8 cellular contexts compared by ENCODE assay signal in the genomic region with DNA sequence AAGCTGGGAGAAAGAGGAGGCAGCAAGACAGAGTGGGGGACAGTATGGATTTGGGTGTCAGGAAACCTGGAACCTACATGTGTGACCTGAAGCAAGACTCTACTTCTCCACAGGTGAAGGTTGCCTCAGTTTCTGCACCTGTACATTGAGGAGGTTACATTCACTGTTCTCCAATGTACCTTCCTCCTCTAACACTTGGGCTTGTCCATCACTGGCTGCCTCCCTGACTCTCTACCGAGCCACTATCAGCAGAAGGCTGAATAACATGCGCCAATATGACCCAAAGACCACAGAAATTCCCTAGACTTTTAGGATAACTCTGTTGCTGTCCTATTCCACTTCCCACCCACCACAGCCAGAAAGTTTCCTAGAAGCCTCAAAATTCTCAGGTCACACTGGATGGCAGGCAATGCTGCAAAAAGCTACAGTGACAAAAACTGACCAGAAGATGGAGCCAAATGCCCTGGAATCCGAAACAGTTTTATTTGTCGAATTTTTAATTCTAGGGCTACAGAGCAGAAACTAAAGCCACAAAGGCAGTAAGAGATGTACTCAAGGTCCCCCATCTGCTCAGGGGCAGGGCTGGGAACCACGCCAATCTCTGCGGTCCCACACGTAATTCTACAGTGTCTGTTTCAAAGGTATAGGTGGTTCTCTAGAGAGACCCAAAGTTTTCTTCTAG.
DNase-seq lines count a peak whose midpoint lies in the region; ATAC-seq, FAIRE-seq and TF ChIP-seq lines count a peak whose summit lies in the region.

No MANE protein-coding gene starts in this region.

- no peaks in the 10 kb centered on the region for H3K9me3 Mint-ChIP-seq in activated naive CD8-positive, alpha-beta T cell treated with anti-CD3 and anti-CD28 coated beads for 36 hours

- no peak overlapping the region for H2AFZ ChIP-seq in HCT116 (ENCODE audit: low read depth, low read length, poor library complexity, severe bottlenecking)

- TF ChIP-seq RAD21 in HCT116 (IDR thresholded peaks at IDR 0.05; ENCODE audit: low read depth) = peak; percentile 94

- no peak overlapping the region for H3K4me2 ChIP-seq in HCT116 (ENCODE audit: low read length)

- DNase-seq in DMS53 treated with DMSO at 0.1 percent for 48 hours (lab: John Stamatoyannopoulos, UW; ENCODE audit: unreplicated experiment) (peak; percentile 34), HCT116 (ENCODE audit: low read depth, low spot score) (peak; percentile 18), NCI-H1694 treated with DMSO at 0.1 percent for 48 hours (lab: John Stamatoyannopoulos, UW) (peak; percentile 41), heart left ventricle (no peak), small intestine (peak; percentile 51), lower leg skin (ENCODE audit: low spot score in 2 of 2) (no peak)
- DNase-seq in activated naive CD8-positive, alpha-beta T cell treated with anti-CD3 and anti-CD28 coated beads for 36 hours = peak; percentile 11

- H3K9me3 ChIP-seq in HCT116 (ENCODE audit: control insufficient read depth in 1 of 2, insufficient read depth in 1 of 2, low read depth in 1 of 2, low read length in 2 of 2) (no peaks in the 10 kb centered on the region), heart left ventricle (no peaks in the 10 kb centered on the region), small intestine (ENCODE audit: control insufficient read depth, low read depth) (no peaks in the 10 kb centered on the region)

- POLR2A ChIA-PET in HCT116 (lab: Charles Lee) = no interaction called here

- no peaks in the 10 kb centered on the region for H3K36me3 Mint-ChIP-seq in activated naive CD8-positive, alpha-beta T cell treated with anti-CD3 and anti-CD28 coated beads for 36 hours

- FAIRE-seq in small intestine (lab: Jason Lieb, UNC) = no peak

- H3K4me3 ChIP-seq in HCT116 (replicated peaks in 1 of 2; ENCODE audit: low read depth in 1 of 2, low read length in 2 of 2) (no peak overlapping the region), heart left ventricle (no peak overlapping the region), small intestine (ENCODE audit: low read depth in 1 of 2, low read length in 2 of 2) (no peak overlapping the region), lower leg skin (ENCODE audit: low read depth, poor library complexity, severe bottlenecking) (no peak overlapping the region)

- no peaks in the 10 kb centered on the region for H3K9me2 ChIP-seq in HCT116 (ENCODE audit: insufficient read depth)

- TF ChIP-seq POLR2A in HCT116 (IDR thresholded peaks at IDR 0.05; ENCODE audit: borderline replicate concordance, extremely low read depth, insufficient read depth, insufficient read length) = no peak
- TF ChIP-seq POLR2A in heart left ventricle (IDR thresholded peaks at IDR 0.05) = no peak
- TF ChIP-seq POLR2A in lower leg skin (IDR thresholded peaks at IDR 0.05) = no peak

- H3K36me3 ChIP-seq in HCT116 (ENCODE audit: control insufficient read depth in 1 of 2, insufficient read depth in 2 of 2, low read length in 2 of 2) (no peaks in the 10 kb centered on the region), heart left ventricle (no peaks in the 10 kb centered on the region), small intestine (ENCODE audit: control insufficient read depth in 2 of 2, insufficient read depth in 2 of 2, low read length in 2 of 2) (no peaks in the 10 kb centered on the region)

- H3K4me1 Mint-ChIP-seq in activated naive CD8-positive, alpha-beta T cell treated with anti-CD3 and anti-CD28 coated beads for 36 hours = no peaks in the 10 kb centered on the region

- H4K20me1 ChIP-seq in HCT116 (ENCODE audit: insufficient read depth) = no peaks in the 10 kb centered on the region

- H3K79me2 ChIP-seq in HCT116 (ENCODE audit: insufficient read depth, low read length) = no peaks in the 10 kb centered on the region

- H3K27ac ChIP-seq in 22Rv1 = no peak overlapping the region
- no peak overlapping the region for H3K27ac ChIP-seq in HCT116 (ENCODE audit: low read depth, low read length)
- no peak overlapping the region for H3K27ac ChIP-seq in heart left ventricle
- no peak overlapping the region for H3K27ac ChIP-seq in small intestine (ENCODE audit: low read depth in 1 of 2, low read length in 1 of 2)

- ATAC-seq in HCT116 (peak; percentile 86), heart left ventricle (peak in 3 of 4 donors; percentile 25 to 71 (median 60))

- RAD21 ChIA-PET in HCT116 (lab: Charles Lee; ENCODE audit: low non-redundant PET in 1 of 2, low total read pairs in 2 of 2, uncharacterized antibody in 2 of 2, unreplicated experiment in 2 of 2) = interaction anchor here (0.6 to 1.8 kb wide), 7 partner anchors 65 to 657 kb away, joined by 3 to 5 read pairs (median 4); a partner anchor contains a TSS

- H3K9ac ChIP-seq in HCT116 (ENCODE audit: low read length) = no peak overlapping the region

- H3K27me3 ChIP-seq in HCT116 (ENCODE audit: insufficient read depth, low read length) (0 out of 2 replicates have a peak, but pooled peaks cover 3% of the 10 kb centered on the region), heart left ventricle (no peaks in the 10 kb centered on the region), small intestine (ENCODE audit: control insufficient read depth in 2 of 2, insufficient read depth in 2 of 2, low read length in 2 of 2) (no peaks in the 10 kb centered on the region)

- H3K27me3 Mint-ChIP-seq in activated naive CD8-positive, alpha-beta T cell treated with anti-CD3 and anti-CD28 coated beads for 36 hours = no peaks in the 10 kb centered on the region

- intact Hi-C loops in HCT116 (cut with micrococcal nuclease) = loop anchor here (1.0 to 5.0 kb wide), 6 partner anchors 98 to 666 kb away; no protein-coding TSS in a partner anchor
- intact Hi-C loops in heart left ventricle (cut with DNase I) = loop anchor here in 9 of 10 donors (1.0 to 10.0 kb wide), 11 partner anchors 99 to 671 kb away; a partner anchor contains a TSS
- intact Hi-C loops in lower leg skin (cut with DNase I; ENCODE audit: low total_unique reads) = loop anchor here (10.0 kb wide), 1 partner anchor 431 kb away; no protein-coding TSS in a partner anchor

- TF ChIP-seq CTCF in 22Rv1 (IDR thresholded peaks at IDR 0.05) = peak; percentile 82
- peak; percentile 74 to 85 (median 85) for TF ChIP-seq CTCF in HCT116 (IDR thresholded peaks at IDR 0.05 in 2 of 3, conservative IDR thresholded peaks at IDR 0.05 in 1 of 3; ENCODE audit: borderline replicate concordance in 1 of 3, insufficient read depth in 1 of 3, low read depth in 2 of 3, low read length in 2 of 3)
- peak; percentile 58 to 83 (median 74) for TF ChIP-seq CTCF in heart left ventricle (IDR thresholded peaks at IDR 0.05)
- TF ChIP-seq CTCF in lower leg skin (IDR thresholded peaks at IDR 0.05) = no peak

- H3K27ac Mint-ChIP-seq in activated naive CD8-positive, alpha-beta T cell treated with anti-CD3 and anti-CD28 coated beads for 36 hours = no peak overlapping the region

- BruUV-seq in HCT116 (replicated peaks; lab: Mats Ljungman, UMichigan) = no TSS peak

- no peaks in the 10 kb centered on the region for H3K4me1 ChIP-seq in HCT116 (ENCODE audit: control insufficient read depth in 1 of 2, insufficient read depth in 2 of 2, low read length in 2 of 2)
- peaks cover 0 to 6% (median 0%) of the 10 kb centered on the region in 12 donors for H3K4me1 ChIP-seq in heart left ventricle
- H3K4me1 ChIP-seq in small intestine (ENCODE audit: control insufficient read depth in 2 of 2, insufficient read depth in 1 of 2, low read depth in 1 of 2, low read length in 1 of 2) = no peaks in the 10 kb centered on the region

- 14 to 21% (median 17%) methylated on average over 7 of the region's 7 CpGs for WGBS in heart left ventricle, 4 donors
- 11 to 18% (median 12%) methylated on average over 7 of the region's 7 CpGs for WGBS in small intestine, 3 donors
- WGBS in lower leg skin, 2 donors = 18 to 22% methylated on average over 7 of the region's 7 CpGs

- no peak overlapping the region for H3K4me3 Mint-ChIP-seq in activated naive CD8-positive, alpha-beta T cell treated with anti-CD3 and anti-CD28 coated beads for 36 hours

- CTCF ChIA-PET in HCT116 (lab: Charles Lee) = interaction anchor here (0.5 to 4.5 kb wide), 12 partner anchors 15 to 1442 kb away, joined by 3 to 31 read pairs (median 6); a partner anchor contains a TSS

TF ChIP-seq in HCT116, 20 proteins besides CTCF, POLR2A, EP300 and RAD21:
- TF ChIP-seq CBX3 (IDR thresholded peaks at IDR 0.05; ENCODE audit: low read depth) (no peak), SRF (IDR thresholded peaks at IDR 0.05; ENCODE audit: low read depth) (no peak), SP1 (IDR thresholded peaks at IDR 0.05; ENCODE audit: low read depth) (no peak), EGR1 (IDR thresholded peaks at IDR 0.05; ENCODE audit: low read depth) (no peak), JUND (IDR thresholded peaks at IDR 0.05) (no peak), YY1 (IDR thresholded peaks at IDR 0.05; ENCODE audit: extremely low read depth, insufficient replicate concordance, low read depth, low read length) (no peak)

Comparison
In these comparisons a context has a peak if more than half of its experiments do, and no peak if none do; other contexts are left out.
1. CTCF ChIP-seq: peak in 22Rv1 (single experiment), HCT116 (3 of 3) and heart left ventricle (12 of 12); none in lower leg skin (0 of 3).
2. DNase-seq: peak in DMS53 treated with DMSO at 0.1 percent for 48 hours (single experiment), HCT116 (single experiment), NCI-H1694 treated with DMSO at 0.1 percent for 48 hours (single experiment), activated naive CD8-positive, alpha-beta T cell treated with anti-CD3 and anti-CD28 coated beads for 36 hours (single experiment) and small intestine (single experiment); none in heart left ventricle (0 of 5) and lower leg skin (0 of 2).